Comparison of ENCODE assay signal across 20 cellular contexts in the genomic region with DNA sequence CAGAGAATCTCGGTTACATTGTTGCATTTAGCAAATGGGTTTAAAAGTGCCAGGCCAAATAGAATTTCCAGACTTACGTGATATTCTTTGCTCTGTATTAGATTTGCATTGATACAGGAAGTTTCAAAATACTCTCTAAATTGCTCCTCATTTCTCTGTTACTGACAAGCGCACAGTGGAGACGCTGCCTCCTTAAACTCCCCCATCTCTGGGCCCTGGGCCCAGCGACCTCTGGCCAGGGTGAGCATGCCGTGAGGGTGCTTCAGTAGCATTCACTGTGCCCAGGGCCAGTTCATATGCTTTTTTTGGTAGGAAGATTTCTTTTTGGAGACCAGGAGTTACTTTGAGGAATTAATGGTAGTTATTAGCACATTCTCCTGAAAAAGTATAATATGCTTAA.
"Had no signal": no experiment of that assay in that cellular context is flagged by ENCODE, and none has a peak within 500 bp of the region (broad histone marks: within the 10 kb centered on the region; RNA-seq: fewer than 3 reads in every experiment).

No MANE protein-coding gene starts in this region.

- H3K4me3 Mint-ChIP-seq: activated B cell treated with CpG ODN at 0.5 μM for 24 hours; activated naive CD4-positive, alpha-beta T cell treated with anti-CD3 and anti-CD28 coated beads for 36 hours; activated T-helper 1 cell treated with anti-CD3 and anti-CD28 coated beads, Interleukin-12 subunit alpha, Interleukin-12 subunit beta, Interleukin-2, Interleukin-4 antibody, amounts not matched to agents 30 ng/mL and 10 ng/mL and 1 ng/mL, durations not matched to agents 14 hours and 24 hours and 36 hours; endodermal cell; type B pancreatic cell had no signal

- H3K27ac Mint-ChIP-seq: activated B cell treated with CpG ODN at 0.5 μM for 24 hours; activated naive CD4-positive, alpha-beta T cell treated with anti-CD3 and anti-CD28 coated beads for 36 hours; activated T-helper 1 cell treated with anti-CD3 and anti-CD28 coated beads, Interleukin-12 subunit alpha, Interleukin-12 subunit beta, Interleukin-2, Interleukin-4 antibody, amounts not matched to agents 30 ng/mL and 10 ng/mL and 1 ng/mL, durations not matched to agents 14 hours and 24 hours and 36 hours; endodermal cell; progenitor cell of endocrine pancreas; type B pancreatic cell had no signal

- H3K4me3 ChIP-seq: dorsolateral prefrontal cortex, gastrocnemius medialis, heart left ventricle, right atrium auricular region, suprapubic skin had no signal

- H3K4me1 Mint-ChIP-seq: activated B cell treated with CpG ODN at 0.5 μM for 24 hours had no signal

- H3K36me3 ChIP-seq: gastrocnemius medialis, heart left ventricle, right atrium auricular region, suprapubic skin had no signal

- H3K27me3 Mint-ChIP-seq: activated B cell treated with CpG ODN at 0.5 μM for 24 hours, progenitor cell of endocrine pancreas, type B pancreatic cell had no signal

- H3K27me3 ChIP-seq: dorsolateral prefrontal cortex, gastrocnemius medialis, heart left ventricle, right atrium auricular region, suprapubic skin had no signal

- H3K9me3 Mint-ChIP-seq: activated B cell treated with CpG ODN at 0.5 μM for 24 hours; activated naive CD4-positive, alpha-beta T cell treated with anti-CD3 and anti-CD28 coated beads for 36 hours; activated T-helper 1 cell treated with anti-CD3 and anti-CD28 coated beads, Interleukin-12 subunit alpha, Interleukin-12 subunit beta, Interleukin-2, Interleukin-4 antibody, amounts not matched to agents 30 ng/mL and 10 ng/mL and 1 ng/mL, durations not matched to agents 14 hours and 24 hours and 36 hours; endodermal cell; type B pancreatic cell had no signal

- H3K9me3 ChIP-seq: gastrocnemius medialis, heart left ventricle, right atrium auricular region, suprapubic skin had no signal

- ATAC-seq: gastrocnemius medialis, heart left ventricle, left colon had no signal

- H3K4me1 ChIP-seq: gastrocnemius medialis, suprapubic skin had no signal

- DNase-seq: activated B cell treated with CpG ODN at 0.5 μM for 24 hours; activated CD4-positive, alpha-beta T cell treated with anti-CD3 and anti-CD28 coated beads for 48 hours; activated CD8-positive, alpha-beta memory T cell treated with anti-CD3 and anti-CD28 coated beads, Interleukin-2, amount 50 U/mL, for 48 hours; activated naive CD4-positive, alpha-beta T cell treated with anti-CD3 and anti-CD28 coated beads for 36 hours; dorsolateral prefrontal cortex; endodermal cell; gastrocnemius medialis; heart left ventricle; left colon; nucleus accumbens; small intestine; stimulated activated CD4-positive, alpha-beta T cell treated with anti-CD3 and anti-CD28 coated beads, Interleukin-4, amount 100 ng/mL, for 24 hours; stimulated activated CD8-positive, alpha-beta memory T cell treated with anti-CD3 and anti-CD28 coated beads, Interleukin-4, amount 100 ng/mL, for 48 hours; stimulated activated naive CD4-positive, alpha-beta T cell treated with Interleukin-2 at 50 U/mL for 16 hours; SW 1271 had no signal
